Comparison of ENCODE assay signal across 1 cellular context in genomic region chr17:50058296-50058945, GRCh38.
TF ChIP-seq lines count a peak whose summit lies in the region.

No MANE protein-coding gene starts in this region.

TF ChIP-seq in neural cell, 6 proteins besides CTCF, POLR2A, EP300 and RAD21 (continued from another document):
- TF ChIP-seq REST (IDR thresholded peaks at IDR 0.05; ENCODE audit: borderline replicate concordance): no peak
- no peak for TF ChIP-seq TAF1 (IDR thresholded peaks at IDR 0.05; ENCODE audit: low read depth)
